ENCODE assay signal across 12 cellular contexts in the genomic region with DNA sequence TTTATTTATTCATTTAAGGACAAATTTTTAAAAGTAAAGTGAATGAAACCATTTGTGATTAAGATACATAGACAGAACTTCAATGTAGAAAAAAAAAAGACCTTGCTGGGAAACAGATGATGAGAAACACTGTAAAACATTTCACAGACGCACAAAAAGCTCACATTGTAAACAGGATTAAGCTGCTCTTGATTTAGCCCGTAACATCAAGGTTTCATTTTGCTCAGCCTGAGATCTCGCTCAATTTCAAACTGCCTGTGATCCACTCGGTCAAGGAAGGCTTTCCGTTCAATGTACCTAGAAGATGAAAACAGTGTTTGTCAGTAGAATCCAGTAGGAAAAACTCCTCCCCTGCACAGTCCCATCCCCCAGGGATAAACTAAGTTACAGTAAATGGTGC. TPM values are rescaled to one million over a fixed set of nuclear protein-coding genes. Genes with fewer than 3 reads are reported as not detected.
"Had no signal": no experiment of that assay in that cellular context is flagged by ENCODE, and none has a peak within 500 bp of the region (broad histone marks: within the 10 kb centered on the region; RNA-seq: fewer than 3 reads in every experiment).

No MANE protein-coding gene starts in this region.

- H3K27ac ChIP-seq: tibial nerve had no signal

- H3K9me3 Mint-ChIP-seq: activated naive CD8-positive, alpha-beta T cell treated with anti-CD3 and anti-CD28 coated beads for 36 hours; activated T-cell treated with anti-CD3 and anti-CD28 coated beads, Interleukin-2, amount 50 U/mL, for 4 hours; stimulated activated effector memory CD8-positive, alpha-beta T cell treated with anti-CD3 and anti-CD28 coated beads, Interleukin-12 subunit alpha, Interleukin-12 subunit beta, amount 100 ng/mL, for 72 hours had no signal

- H3K27me3 ChIP-seq: heart left ventricle, tibial nerve had no signal

- H3K4me3 Mint-ChIP-seq: activated CD8-positive, alpha-beta memory T cell treated with anti-CD3 and anti-CD28 coated beads, Interleukin-2, amount 10 ng/mL, durations not matched to agents 7 days and 5 days; activated naive CD8-positive, alpha-beta T cell treated with anti-CD3 and anti-CD28 coated beads for 36 hours; activated T-cell treated with anti-CD3 and anti-CD28 coated beads, Interleukin-2, amount 50 U/mL, for 4 hours; stimulated activated effector memory CD8-positive, alpha-beta T cell treated with anti-CD3 and anti-CD28 coated beads, Interleukin-12 subunit alpha, Interleukin-12 subunit beta, amount 100 ng/mL, for 72 hours had no signal

- H3K27ac Mint-ChIP-seq: activated CD8-positive, alpha-beta memory T cell treated with anti-CD3 and anti-CD28 coated beads, Interleukin-2, amount 10 ng/mL, durations not matched to agents 7 days and 5 days; activated naive CD8-positive, alpha-beta T cell treated with anti-CD3 and anti-CD28 coated beads for 36 hours; stimulated activated effector memory CD8-positive, alpha-beta T cell treated with anti-CD3 and anti-CD28 coated beads, Interleukin-12 subunit alpha, Interleukin-12 subunit beta, amount 100 ng/mL, for 72 hours had no signal

- H3K4me3 ChIP-seq: heart left ventricle, tibial nerve had no signal

- ATAC-seq: activated CD8-positive, alpha-beta memory T cell treated with anti-CD3 and anti-CD28 coated beads, Interleukin-2, amount 10 ng/mL, durations not matched to agents 7 days and 5 days; activated T-cell treated with anti-CD3 and anti-CD28 coated beads, Interleukin-2, amount 50 U/mL, for 4 hours; heart left ventricle; left lobe of liver; stimulated activated effector memory CD8-positive, alpha-beta T cell treated with anti-CD3 and anti-CD28 coated beads, Interleukin-12 subunit alpha, Interleukin-12 subunit beta, amount 100 ng/mL, for 72 hours had no signal

- H3K9me3 ChIP-seq: heart left ventricle, tibial nerve had no signal

- DNase-seq: activated CD4-positive, alpha-beta T cell treated with anti-CD3 and anti-CD28 coated beads, Interleukin-2, amount 50 U/mL, for 4 hours; activated CD8-positive, alpha-beta memory T cell treated with anti-CD3 and anti-CD28 coated beads, Interleukin-2, amount 10 ng/mL, durations not matched to agents 7 days and 5 days; activated gamma-delta T cell; activated naive CD8-positive, alpha-beta T cell treated with anti-CD3 and anti-CD28 coated beads for 36 hours; activated T-cell treated with anti-CD3 and anti-CD28 coated beads, Interleukin-2, amount 50 U/mL, for 4 hours; aorta; heart left ventricle; islet precursor cell had no signal

RNA-seq across cellular contexts. Expression of gene BCAR1, which starts 42.3 kb away (rescaled TPM):
- total RNA-seq: T-helper 2 cell treated with Interferon-gamma antibody and Interleukin-4, amounts not matched to agents 100 ng/mL and 5 ng/mL, for 36 hours had no signal
